Comparison of ENCODE assay signal across 1 cellular context in the genomic region with DNA sequence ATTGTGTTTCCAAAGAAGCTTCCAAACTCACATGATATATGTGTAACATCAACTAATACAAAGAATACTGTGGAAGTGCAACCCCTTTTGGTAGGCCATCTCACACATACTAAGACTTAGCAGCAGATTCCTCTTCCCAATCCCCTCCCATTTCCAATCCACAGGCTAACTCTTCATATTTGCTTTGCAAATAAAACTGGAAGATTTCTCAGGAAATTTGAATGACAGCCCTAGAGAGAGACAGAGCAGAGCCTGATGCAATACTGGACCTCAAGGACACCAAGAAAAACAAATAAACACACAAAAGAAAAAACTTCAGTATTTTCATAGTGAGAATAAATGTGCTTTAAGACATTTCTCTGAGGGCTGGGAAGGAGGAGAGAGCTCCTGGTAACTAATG.
TF ChIP-seq lines count a peak whose summit lies in the region.

No MANE protein-coding gene starts in this region.

TF ChIP-seq in H1, 55 proteins besides CTCF, POLR2A, EP300 and RAD21 (continued from another document):
- TF ChIP-seq RFX5 (IDR thresholded peaks at IDR 0.05; ENCODE audit: borderline replicate concordance, low read depth, low read length) (no peak), HDAC6 (IDR thresholded peaks at IDR 0.05; ENCODE audit: low read depth, low read length) (no peak)
- TF ChIP-seq, protein P1, sequence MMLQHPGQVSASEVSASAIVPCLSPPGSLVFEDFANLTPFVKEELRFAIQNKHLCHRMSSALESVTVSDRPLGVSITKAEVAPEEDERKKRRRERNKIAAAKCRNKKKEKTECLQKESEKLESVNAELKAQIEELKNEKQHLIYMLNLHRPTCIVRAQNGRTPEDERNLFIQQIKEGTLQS (IDR thresholded peaks at IDR 0.05; ENCODE audit: insufficient read depth, low read depth, low read length) = no peak
